9 cellular contexts compared by ENCODE assay signal in genomic region chr15:33132722-33133345, GRCh38.
DNase-seq lines count a peak whose midpoint lies in the region.
"Had no signal": no experiment of that assay in that cellular context is flagged by ENCODE, and none has a peak within 500 bp of the region (broad histone marks: within the 10 kb centered on the region; RNA-seq: fewer than 3 reads in every experiment).

No MANE protein-coding gene starts in this region.

- peaks cover 16% of the 10 kb centered on the region for H3K4me1 Mint-ChIP-seq in activated T-cell treated with anti-CD3 and anti-CD28 coated beads, Interleukin-2, amount 50 U/mL, for 24 hours (ENCODE audit: low read depth)
- H3K4me1 Mint-ChIP-seq: B cell had no signal

- peaks cover 2% of the 10 kb centered on the region for H3K9me3 Mint-ChIP-seq in activated T-cell treated with anti-CD3 and anti-CD28 coated beads, Interleukin-2, amount 50 U/mL, for 24 hours

- H3K27me3 Mint-ChIP-seq in activated T-cell treated with anti-CD3 and anti-CD28 coated beads, Interleukin-2, amount 50 U/mL, for 24 hours = peaks cover 5% of the 10 kb centered on the region

- H3K4me3 Mint-ChIP-seq in activated T-cell treated with anti-CD3 and anti-CD28 coated beads, Interleukin-2, amount 50 U/mL, for 24 hours = no peak overlapping the region
- H3K4me3 Mint-ChIP-seq: B cell had no signal

- no peak overlapping the region for H3K27ac Mint-ChIP-seq in activated T-cell treated with anti-CD3 and anti-CD28 coated beads, Interleukin-2, amount 50 U/mL, for 24 hours
- H3K27ac Mint-ChIP-seq: B cell had no signal

- H3K36me3 Mint-ChIP-seq in activated T-cell treated with anti-CD3 and anti-CD28 coated beads, Interleukin-2, amount 50 U/mL, for 24 hours (ENCODE audit: low read depth) = no peaks in the 10 kb centered on the region

- peak; percentile 4 for DNase-seq in DMS153 treated with DMSO at 0.1 percent for 48 hours (lab: John Stamatoyannopoulos, UW; ENCODE audit: unreplicated experiment)
- DNase-seq in DMS153 (lab: John Stamatoyannopoulos, UW) = no peak
- DNase-seq in Kasumi-1 (lab: John Stamatoyannopoulos, UW) = peak; percentile 10 to 18
- DNase-seq in SKM-1 (lab: John Stamatoyannopoulos, UW; ENCODE audit: unreplicated experiment) = peak; percentile 48
- peak; percentile 47 for DNase-seq in fibroblast of the conjunctiva (ENCODE audit: low read depth)
- DNase-seq in renal cortical epithelial cell (ENCODE audit: low read depth) = peak; percentile 72
- DNase-seq in NCI-H146 treated with DMSO at 0.1 percent for 48 hours (lab: John Stamatoyannopoulos, UW; ENCODE audit: unreplicated experiment) = no peak
- DNase-seq in activated T-cell treated with anti-CD3 and anti-CD28 coated beads, Interleukin-2, amount 50 U/mL, for 24 hours = no peak

Comparison
In these comparisons a context has a peak if more than half of its experiments do, and no peak if none do; other contexts are left out.
1. DNase-seq: peak in DMS153 treated with DMSO at 0.1 percent for 48 hours (single experiment), Kasumi-1 (2 of 2), SKM-1 (single experiment), fibroblast of the conjunctiva (single experiment) and renal cortical epithelial cell (single experiment); none in DMS153 (single experiment), NCI-H146 treated with DMSO at 0.1 percent for 48 hours (single experiment) and activated T-cell treated with anti-CD3 and anti-CD28 coated beads, Interleukin-2, amount 50 U/mL, for 24 hours (single experiment).